In genomic region chr6:20284672-20285071, GRCh38 we compare ENCODE assay signal across 7 cellular contexts.
"Had no signal": no experiment of that assay in that cellular context is flagged by ENCODE, and none has a peak within 500 bp of the region (broad histone marks: within the 10 kb centered on the region; RNA-seq: fewer than 3 reads in every experiment).

No MANE protein-coding gene starts in this region.

- FAIRE-seq: G401.6, GM12878, GM12891, GM18507, GM19239 had no signal

- DNase-seq: GDM1, GF-D8 had no signal

- H3K4me3 ChIP-seq: GM12878 had no signal

- ATAC-seq: GM12878 had no signal
